ENCODE assay signal across 8 cellular contexts in genomic region chr7:40329601-40330153, GRCh38.
DNase-seq lines count a peak whose midpoint lies in the region; TF ChIP-seq lines count a peak whose summit lies in the region.

No MANE protein-coding gene starts in this region.

- TF ChIP-seq CTCF in 22Rv1 (IDR thresholded peaks at IDR 0.05) (peak; percentile 88), GM12864 (IDR thresholded peaks at IDR 0.05; ENCODE audit: low read depth, low read length, missing control alignments) (peak; percentile 53), HL-60 (IDR thresholded peaks at IDR 0.05; ENCODE audit: insufficient read depth, low read length) (peak; percentile 38), OCI-LY1 (IDR thresholded peaks at IDR 0.05; ENCODE audit: low read length) (peak; percentile 81)

- no peaks in the 10 kb centered on the region for H3F3A ChIP-seq in OCI-LY1 (ENCODE audit: insufficient read depth, low read length)

- H3K4me1 ChIP-seq in OCI-LY1 (ENCODE audit: insufficient read depth, low read length, severe bottlenecking) (no peaks in the 10 kb centered on the region), mesenchymal stem cell (ENCODE audit: control insufficient read depth, insufficient read depth, low read depth, low read length) (no peaks in the 10 kb centered on the region)

- DNase-seq in GM12864 (ENCODE audit: low read depth), result peak; percentile 5
- DNase-seq in HL-60 (ENCODE audit: low read depth in 1 of 2, low spot score in 1 of 2), result peak in 1 of 2 experiments; percentile 2
- peak; percentile 27 to 62 for DNase-seq in dermis microvascular lymphatic vessel endothelial cell (ENCODE audit: low read depth in 2 of 2)
- peak; percentile 69 for DNase-seq in mesenchymal stem cell
- no peak for DNase-seq in activated CD4-positive, alpha-beta memory T cell treated with anti-CD3 and anti-CD28 coated beads for 36 hours
- no peak for DNase-seq in stimulated activated CD4-positive, alpha-beta T cell treated with anti-CD3 and anti-CD28 coated beads, Interleukin-4, amount 100 ng/mL, for 4 hours

- no peak overlapping the region for H4K8ac ChIP-seq in mesenchymal stem cell (ENCODE audit: low read length)

- no peak overlapping the region for H3K9ac ChIP-seq in OCI-LY1 (ENCODE audit: low read length)
- peak overlapping the region; percentile 62 for H3K9ac ChIP-seq in mesenchymal stem cell (ENCODE audit: low read length)

- H3K36me3 Mint-ChIP-seq in activated CD4-positive, alpha-beta memory T cell treated with anti-CD3 and anti-CD28 coated beads for 36 hours, result no peaks in the 10 kb centered on the region

- no peak overlapping the region for H3K4ac ChIP-seq in mesenchymal stem cell (ENCODE audit: low read depth in 1 of 2, low read length in 2 of 2)

- no peak overlapping the region for H3K4me2 ChIP-seq in OCI-LY1 (ENCODE audit: low read length)
- no peak overlapping the region for H3K4me2 ChIP-seq in mesenchymal stem cell (ENCODE audit: low read length, poor library complexity, severe bottlenecking)

- no peaks in the 10 kb centered on the region for H3K79me2 ChIP-seq in OCI-LY1 (ENCODE audit: insufficient read depth, low read length)

- no peaks in the 10 kb centered on the region for H3K36me3 ChIP-seq in OCI-LY1 (ENCODE audit: insufficient read depth, low read length)
- no peaks in the 10 kb centered on the region for H3K36me3 ChIP-seq in mesenchymal stem cell (ENCODE audit: control insufficient read depth in 1 of 2, insufficient read depth in 2 of 2, low read depth in 1 of 2, low read length in 2 of 2)

- peak overlapping the region in 1 of 2 experiments; percentile 8 for H3K18ac ChIP-seq in mesenchymal stem cell (ENCODE audit: low read depth in 1 of 2, low read length in 2 of 2)

- POLR2A ChIA-PET in activated CD4-positive, alpha-beta memory T cell treated with anti-CD3 and anti-CD28 coated beads for 36 hours (lab: Charles Lee), result no interaction called here

- H3K27ac ChIP-seq in 22Rv1 (no peak overlapping the region), HL-60 (replicated peaks) (no peak overlapping the region), OCI-LY1 (ENCODE audit: low read depth, low read length, poor library complexity, severe bottlenecking) (no peak overlapping the region), mesenchymal stem cell (ENCODE audit: low read length, poor library complexity, severe bottlenecking) (no peak overlapping the region)

- no peak overlapping the region for H2AFZ ChIP-seq in OCI-LY1 (ENCODE audit: low read length)
- H2AFZ ChIP-seq in mesenchymal stem cell (ENCODE audit: low read depth, low read length), result no peak overlapping the region

- intact Hi-C loops in activated CD4-positive, alpha-beta memory T cell treated with anti-CD3 and anti-CD28 coated beads for 36 hours (cut with micrococcal nuclease), result loop anchor here (5.0 kb wide), 1 partner anchor 1368 kb away; no protein-coding TSS in a partner anchor

- H3K27me3 Mint-ChIP-seq in activated CD4-positive, alpha-beta memory T cell treated with anti-CD3 and anti-CD28 coated beads for 36 hours, result no peaks in the 10 kb centered on the region

- peaks cover 3% of the 10 kb centered on the region for H3K9me3 Mint-ChIP-seq in activated CD4-positive, alpha-beta memory T cell treated with anti-CD3 and anti-CD28 coated beads for 36 hours

- no peaks in the 10 kb centered on the region for H3K79me1 ChIP-seq in mesenchymal stem cell (replicated peaks; ENCODE audit: low read length, poor library complexity, severe bottlenecking)

- 27% methylated on average over 1 of the region's 1 CpG for WGBS in mesenchymal stem cell

- no peaks in the 10 kb centered on the region for H3K4me1 Mint-ChIP-seq in activated CD4-positive, alpha-beta memory T cell treated with anti-CD3 and anti-CD28 coated beads for 36 hours (ENCODE audit: low read depth)

- no peaks in the 10 kb centered on the region for H4K20me1 ChIP-seq in OCI-LY1 (ENCODE audit: insufficient read depth, low read length)

- H3K14ac ChIP-seq in mesenchymal stem cell (ENCODE audit: low read length in 2 of 2), result no peak overlapping the region

- H3K4me3 ChIP-seq in GM12864 (ENCODE audit: low read depth, low read length) (no peak overlapping the region), HL-60 (replicated peaks; ENCODE audit: insufficient read depth, low read length) (no peak overlapping the region), OCI-LY1 (ENCODE audit: low read depth, low read length, poor library complexity, severe bottlenecking) (no peak overlapping the region), mesenchymal stem cell (ENCODE audit: insufficient read depth in 1 of 2, low read depth in 1 of 2, low read length in 2 of 2) (no peak overlapping the region)

- no peak overlapping the region for H2BK120ac ChIP-seq in mesenchymal stem cell (ENCODE audit: low read depth, low read length)

- no peaks in the 10 kb centered on the region for H3K9me2 ChIP-seq in OCI-LY1 (ENCODE audit: low read depth, low read length)

- H3K4me3 Mint-ChIP-seq in activated CD4-positive, alpha-beta memory T cell treated with anti-CD3 and anti-CD28 coated beads for 36 hours, result no peak overlapping the region

- no peak overlapping the region for H3K23ac ChIP-seq in mesenchymal stem cell (ENCODE audit: low read length in 2 of 2)

- H2BK5ac ChIP-seq in mesenchymal stem cell (ENCODE audit: low read depth, low read length, poor library complexity, severe bottlenecking), result no peak overlapping the region

- no peak overlapping the region for H2AK5ac ChIP-seq in mesenchymal stem cell (ENCODE audit: low read length, severe bottlenecking)

- H2BK15ac ChIP-seq in mesenchymal stem cell (ENCODE audit: low read depth, poor library complexity, severe bottlenecking), result no peak overlapping the region

- H3K27ac Mint-ChIP-seq in activated CD4-positive, alpha-beta memory T cell treated with anti-CD3 and anti-CD28 coated beads for 36 hours, result no peak overlapping the region

- H4K91ac ChIP-seq in mesenchymal stem cell (ENCODE audit: low read length), result no peak overlapping the region

- no peak overlapping the region for H2BK12ac ChIP-seq in mesenchymal stem cell (ENCODE audit: low read length in 2 of 2)

- CTCF ChIA-PET in activated CD4-positive, alpha-beta memory T cell treated with anti-CD3 and anti-CD28 coated beads for 36 hours (lab: Charles Lee), result interaction anchor here (0.6 to 1.2 kb wide), 2 partner anchors 12 to 433 kb away, joined by 3 to 5 read pairs; no protein-coding TSS in a partner anchor

- H3K9me3 ChIP-seq in OCI-LY1 (ENCODE audit: low read length) (no peaks in the 10 kb centered on the region), mesenchymal stem cell (ENCODE audit: control insufficient read depth, low read length) (no peaks in the 10 kb centered on the region)

- no peaks in the 10 kb centered on the region for H3K27me3 ChIP-seq in HL-60 (ENCODE audit: insufficient read depth, poor library complexity, severe bottlenecking)
- no peaks in the 10 kb centered on the region for H3K27me3 ChIP-seq in OCI-LY1 (ENCODE audit: insufficient read depth, low read length)
- H3K27me3 ChIP-seq in mesenchymal stem cell (ENCODE audit: control insufficient read depth in 1 of 2, insufficient read depth in 1 of 2, low read length in 2 of 2), result no peaks in the 10 kb centered on the region

Comparison
In these comparisons a context has a peak if more than half of its experiments do, and no peak if none do; other contexts are left out.
1. CTCF ChIP-seq: peak in every context shown above with its lines; median percentile 88 in 22Rv1; 81 in OCI-LY1; 53 in GM12864; 38 in HL-60.
2. DNase-seq: peak in GM12864 (single experiment), dermis microvascular lymphatic vessel endothelial cell (2 of 2) and mesenchymal stem cell (single experiment); none in activated CD4-positive, alpha-beta memory T cell treated with anti-CD3 and anti-CD28 coated beads for 36 hours (single experiment) and stimulated activated CD4-positive, alpha-beta T cell treated with anti-CD3 and anti-CD28 coated beads, Interleukin-4, amount 100 ng/mL, for 4 hours (0 of 2).